8 cellular contexts compared by ENCODE assay signal in the genomic region with DNA sequence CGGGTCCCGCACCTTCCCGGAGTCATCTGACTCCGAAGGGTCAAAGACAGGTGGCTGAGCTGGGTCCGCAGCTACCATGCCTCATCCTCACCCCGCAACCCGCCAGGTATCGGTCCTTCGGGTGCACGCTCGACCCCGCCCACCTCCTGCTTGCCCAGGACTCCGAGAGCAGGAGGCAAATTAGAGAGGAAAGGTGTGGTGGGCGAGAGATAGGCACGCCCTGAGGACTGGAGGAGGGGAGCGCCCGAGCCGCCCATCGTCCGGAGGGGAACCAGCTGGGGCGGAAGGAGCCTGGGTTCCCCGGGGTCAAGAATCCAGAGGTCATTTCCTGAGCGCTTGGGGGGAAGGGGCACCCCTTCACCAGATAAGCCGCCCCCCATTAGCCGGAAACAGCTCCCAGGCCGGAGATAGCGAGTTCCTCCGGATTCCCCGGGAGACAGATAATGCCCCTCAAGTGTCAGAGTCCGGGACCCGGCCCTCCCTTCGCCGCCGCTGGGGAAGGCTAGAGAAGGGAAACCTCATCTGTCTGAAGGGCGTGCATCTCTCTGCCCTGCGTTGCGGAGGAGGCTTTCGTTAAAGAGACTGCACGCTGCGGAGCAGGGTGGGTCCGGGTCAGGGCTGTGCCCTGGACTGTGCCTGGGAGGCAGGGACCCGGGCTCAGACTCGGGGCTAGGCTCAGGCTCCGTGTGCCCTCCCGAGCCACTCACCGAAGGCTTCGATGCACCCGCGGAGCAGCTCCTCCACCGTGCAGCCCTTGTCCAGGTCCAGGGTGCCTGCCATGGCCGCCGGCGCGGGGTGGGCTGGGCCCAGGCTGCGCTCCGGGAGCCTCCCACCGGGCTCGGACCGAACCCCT. TPM values are rescaled to one million over a fixed set of nuclear protein-coding genes. Genes with fewer than 3 reads are reported as not detected.
DNase-seq lines count a peak whose midpoint lies in the region; ATAC-seq and TF ChIP-seq lines count a peak whose summit lies in the region.

No MANE protein-coding gene starts in this region.

- H3K14ac ChIP-seq in trophoblast cell (ENCODE audit: low read length), result no peak overlapping the region

- no peak overlapping the region for H4K91ac ChIP-seq in trophoblast cell (ENCODE audit: low read depth, low read length)

- H3K4ac ChIP-seq in trophoblast cell (ENCODE audit: low read depth, low read length), result no peak overlapping the region

- H3K9ac ChIP-seq in trophoblast cell (ENCODE audit: low read length), result no peak overlapping the region

- no peak overlapping the region for H2BK120ac ChIP-seq in trophoblast cell (ENCODE audit: insufficient read depth, low read length, poor library complexity)

- WGBS in trophoblast cell (ENCODE audit: extremely low coverage, insufficient coverage, insufficient read length), result no CpG with 5 or more reads among the region's 59 CpGs

- no peaks in the 10 kb centered on the region for H3K79me2 ChIP-seq in trophoblast cell (ENCODE audit: control insufficient read depth, insufficient read depth, low read length, poor library complexity)

- H2BK5ac ChIP-seq in trophoblast cell (ENCODE audit: low read depth, low read length, poor library complexity), result no peak overlapping the region

- DNase-seq in stimulated activated CD4-positive, alpha-beta T cell treated with anti-CD3 and anti-CD28 coated beads, Interleukin-2, amount 100 ng/mL, for 24 hours, result peak; percentile 41 to 47
- DNase-seq in stimulated activated CD4-positive, alpha-beta T cell treated with anti-CD3 and anti-CD28 coated beads, Interleukin-12 subunit alpha, Interleukin-12 subunit beta, amount 100 ng/mL, for 4 hours, result no peak
- DNase-seq in UCSD-AML1 (lab: John Stamatoyannopoulos, UW; ENCODE audit: unreplicated experiment) (peak; percentile 66), foreskin keratinocyte (peak in 1 of 2 donors; percentile 23), trophoblast cell (peak in 1 of 2 donors; percentile 38), occipital lobe (lab: John Stamatoyannopoulos, UW) (no peak), NCI-H345 treated with DMSO at 0.1 percent for 48 hours (lab: John Stamatoyannopoulos, UW; ENCODE audit: unreplicated experiment) (no peak)

- H4K12ac ChIP-seq in trophoblast cell (ENCODE audit: low read depth, low read length), result no peak overlapping the region

- peaks cover 68% of the 10 kb centered on the region for H3K27me3 ChIP-seq in foreskin keratinocyte
- peaks cover 57% of the 10 kb centered on the region for H3K27me3 ChIP-seq in trophoblast cell (ENCODE audit: insufficient read depth, low read length)

- no peak for TF ChIP-seq CTCF in foreskin keratinocyte (conservative IDR thresholded peaks at IDR 0.05)

- H3K9me3 ChIP-seq in trophoblast cell (ENCODE audit: insufficient read depth, low read depth, low read length), result peaks cover 5% of the 10 kb centered on the region

- H3K18ac ChIP-seq in trophoblast cell (ENCODE audit: low read length), result no peak overlapping the region

- peak overlapping the region; percentile 32 for H3K4me2 ChIP-seq in trophoblast cell (ENCODE audit: low read length)

- ATAC-seq in foreskin keratinocyte (peak; percentile 9), GM19035 (IDR thresholded peaks at IDR 0.05; ENCODE audit: unreplicated experiment) (no peak)

- no peak overlapping the region for H2AK5ac ChIP-seq in trophoblast cell (ENCODE audit: low read length)

- no peak overlapping the region for H3K23ac ChIP-seq in trophoblast cell (ENCODE audit: low read length)

- no peaks in the 10 kb centered on the region for H3K4me1 ChIP-seq in foreskin keratinocyte
- H3K4me1 ChIP-seq in trophoblast cell (ENCODE audit: control insufficient read depth in 1 of 2, insufficient read depth in 2 of 2, low read length in 2 of 2), result peaks cover 8 to 21% of the 10 kb centered on the region in 2 experiments

- no peak overlapping the region for H2BK12ac ChIP-seq in trophoblast cell (ENCODE audit: low read length)

- H2AFZ ChIP-seq in trophoblast cell (ENCODE audit: insufficient read depth, low read length, poor library complexity), result no peak overlapping the region

- H3K36me3 ChIP-seq in trophoblast cell (ENCODE audit: control insufficient read depth in 1 of 2, insufficient read depth in 2 of 2, low read length in 2 of 2), result no peaks in the 10 kb centered on the region

- H3K4me3 ChIP-seq in trophoblast cell (ENCODE audit: low read depth, low read length), result no peak overlapping the region

- no peak overlapping the region for H4K8ac ChIP-seq in trophoblast cell (ENCODE audit: low read depth, low read length)

- H3K27ac ChIP-seq in foreskin keratinocyte, result no peak overlapping the region
- no peak overlapping the region for H3K27ac ChIP-seq in trophoblast cell (ENCODE audit: low read depth, low read length)

- no peaks in the 10 kb centered on the region for H3K79me1 ChIP-seq in trophoblast cell (ENCODE audit: low read length)

RNA-seq across cellular contexts. Expression of a gene that starts 1.6 kb away (rescaled TPM):
- total RNA-seq in foreskin keratinocyte (0.14 and 0.31 TPM in 2 replicates), occipital lobe (36.7 TPM)
- 0.25 and 0.39 TPM in 2 replicates for polyA plus RNA-seq in foreskin keratinocyte
- 0.50 and 0.55 TPM in 2 replicates for polyA plus RNA-seq in trophoblast cell (2013)

RNA-seq across cellular contexts. Expression of a gene that starts 17.5 kb away (rescaled TPM):
- total RNA-seq in foreskin keratinocyte, result 0.07 TPM in 2 replicates
- polyA plus RNA-seq in foreskin keratinocyte, result 0.07 and 0.19 TPM in 2 replicates
- polyA plus RNA-seq in trophoblast cell (2013), result 0.83 and 0.94 TPM in 2 replicates
- total RNA-seq in occipital lobe, result 1.2 TPM

RNA-seq across cellular contexts. Expression of a gene that starts 19.3 kb away (rescaled TPM):
- total RNA-seq in foreskin keratinocyte, result not detected in 2 replicates
- not detected in 2 replicates for polyA plus RNA-seq in foreskin keratinocyte
- polyA plus RNA-seq in trophoblast cell (2013), result 2.9 and 3.1 TPM in 2 replicates
- 219 TPM for total RNA-seq in occipital lobe

RNA-seq across cellular contexts. Expression of a gene that starts 36.0 kb away (rescaled TPM):
- total RNA-seq in foreskin keratinocyte, result 114 and 115 TPM in 2 replicates
- 105 and 113 TPM in 2 replicates for polyA plus RNA-seq in foreskin keratinocyte
- 185 and 187 TPM in 2 replicates for polyA plus RNA-seq in trophoblast cell (2013)
- total RNA-seq in occipital lobe, result 80.0 TPM

Comparison
In these comparisons a context has a peak if more than half of its experiments do, and no peak if none do; other contexts are left out.
1. DNase-seq: peak in stimulated activated CD4-positive, alpha-beta T cell treated with anti-CD3 and anti-CD28 coated beads, Interleukin-2, amount 100 ng/mL, for 24 hours (2 of 2) and UCSD-AML1 (single experiment); none in stimulated activated CD4-positive, alpha-beta T cell treated with anti-CD3 and anti-CD28 coated beads, Interleukin-12 subunit alpha, Interleukin-12 subunit beta, amount 100 ng/mL, for 4 hours (single experiment), occipital lobe (single experiment) and NCI-H345 treated with DMSO at 0.1 percent for 48 hours (single experiment).
2. RNA of a gene that starts 1.6 kb away (total RNA-seq): 36.7 TPM in occipital lobe (single experiment); 0.14 to 0.31 TPM in foreskin keratinocyte; every median in the first group is over 10 times any median in the second.
3. RNA of a gene that starts 19.3 kb away (total RNA-seq): 219 TPM in occipital lobe (single experiment); not detected in foreskin keratinocyte; every median in the first group is over 100 times any median in the second.